8 cellular contexts compared by ENCODE assay signal in genomic region chr7:64308019-64308275, GRCh38. TPM values are rescaled to one million over a fixed set of nuclear protein-coding genes. Genes with fewer than 3 reads are reported as not detected.
DNase-seq lines count a peak whose midpoint lies in the region; ATAC-seq, FAIRE-seq and TF ChIP-seq lines count a peak whose summit lies in the region.

No MANE protein-coding gene starts in this region.

- H3K4me1 ChIP-seq in HUES64 (ENCODE audit: insufficient read depth, low read length) (no peaks in the 10 kb centered on the region), breast epithelium (peaks cover 0 to 7% of the 10 kb centered on the region in 2 donors)
- H3K4me1 ChIP-seq in naive thymus-derived CD4-positive, alpha-beta T cell (ENCODE audit: control insufficient read depth in 2 of 2, insufficient read depth in 2 of 2, low read length in 2 of 2) = peaks cover 0 to 13% of the 10 kb centered on the region in 2 donors

- intact Hi-C loops in breast epithelium (cut with DNase I; ENCODE audit: low total_unique reads) = no loop called here
- intact Hi-C loops in naive thymus-derived CD4-positive, alpha-beta T cell (cut with micrococcal nuclease) = loop anchor here in 1 of 2 donors (5.0 kb wide), 1 partner anchor 1674 kb away; the partner anchor contains the start of gene GUSB

- H3K36me3 ChIP-seq in HUES64 (ENCODE audit: insufficient read depth, low read length) = no peaks in the 10 kb centered on the region
- H3K36me3 ChIP-seq in breast epithelium = no peaks in the 10 kb centered on the region
- H3K36me3 ChIP-seq in naive thymus-derived CD4-positive, alpha-beta T cell (ENCODE audit: control insufficient read depth in 2 of 3, insufficient read depth in 3 of 3, low read length in 3 of 3) = no peaks in the 10 kb centered on the region

- FAIRE-seq in H54 (lab: Jason Lieb, UNC) = no peak

- WGBS in HUES64 = 76% methylated on average over 7 of the region's 7 CpGs

- peaks cover 0 to 2% (median 0%) of the 10 kb centered on the region in 11 donors for H3K9me3 Mint-ChIP-seq in naive thymus-derived CD4-positive, alpha-beta T cell

- H3K4me3 ChIP-seq in HUES64 (ENCODE audit: low read length) (peak overlapping the region; percentile 66), breast epithelium (peak overlapping the region; percentile 49 to 79 (median 62))
- H3K4me3 ChIP-seq in naive thymus-derived CD4-positive, alpha-beta T cell (ENCODE audit: low read length) = peak overlapping the region; percentile 95

- peak overlapping the region; percentile 94 to 99 (median 97) for H3K27ac Mint-ChIP-seq in naive thymus-derived CD4-positive, alpha-beta T cell

- ATAC-seq in naive thymus-derived CD4-positive, alpha-beta T cell = no peak
- no peak for ATAC-seq in GM21526 (IDR thresholded peaks at IDR 0.05; ENCODE audit: low FRiP score, unreplicated experiment)

- H3K4me1 Mint-ChIP-seq in naive thymus-derived CD4-positive, alpha-beta T cell = peaks cover 16 to 34% (median 22%) of the 10 kb centered on the region in 7 donors

- peaks cover 19% of the 10 kb centered on the region for H3K9me3 ChIP-seq in HUES64 (ENCODE audit: insufficient read depth, low read depth, low read length)
- H3K9me3 ChIP-seq in breast epithelium = no peaks in the 10 kb centered on the region
- H3K9me3 ChIP-seq in naive thymus-derived CD4-positive, alpha-beta T cell (ENCODE audit: control insufficient read depth in 2 of 3, low read length in 3 of 3) = no peaks in the 10 kb centered on the region

- TF ChIP-seq POLR2A in breast epithelium (IDR thresholded peaks at IDR 0.05) (no peak), H54 (IDR thresholded peaks at IDR 0.05; ENCODE audit: low read depth, low read length) (no peak)

- peak overlapping the region; percentile 90 to 100 (median 96) for H3K4me3 Mint-ChIP-seq in naive thymus-derived CD4-positive, alpha-beta T cell

- CTCF ChIA-PET in naive thymus-derived CD4-positive, alpha-beta T cell (lab: Charles Lee) = interaction anchor here (0.9 kb wide), 1 partner anchor 255 kb away, joined by 3 read pairs; the partner anchor contains the start of gene ZNF680

- POLR2A ChIA-PET in naive thymus-derived CD4-positive, alpha-beta T cell (lab: Charles Lee) = interaction anchor here (0.6 to 1.8 kb wide), 6 partner anchors 9 to 595 kb away, joined by 3 to 13 read pairs (median 8); partner anchors contain the start of genes ZNF138 and ZNF273

- H3K9ac ChIP-seq in HUES64 (ENCODE audit: low read depth, low read length) = peak overlapping the region; percentile 83

- H3K27me3 Mint-ChIP-seq in naive thymus-derived CD4-positive, alpha-beta T cell = no peaks in the 10 kb centered on the region

- peak overlapping the region; percentile 67 for H3K27ac ChIP-seq in C4-2B
- H3K27ac ChIP-seq in HUES64 (ENCODE audit: low read depth, low read length) = no peak overlapping the region
- peak overlapping the region; percentile 94 to 97 for H3K27ac ChIP-seq in breast epithelium
- peak overlapping the region; percentile 83 for H3K27ac ChIP-seq in naive thymus-derived CD4-positive, alpha-beta T cell (ENCODE audit: low read depth, low read length)

- DNase-seq in breast epithelium (ENCODE audit: low spot score in 2 of 2) = no peak
- no peak for DNase-seq in naive thymus-derived CD4-positive, alpha-beta T cell
- no peak for DNase-seq in NK-92 treated with Interleukin-12 subunit alpha and Interleukin-12 subunit beta, amount 100 ng/mL, for 24 hours (lab: John Stamatoyannopoulos, UW)
- DNase-seq in 8988T = no peak
- no peak for DNase-seq in H54 (ENCODE audit: insufficient read length, low spot score)

- H3K27me3 ChIP-seq in HUES64 (ENCODE audit: insufficient read depth, low read length) (no peaks in the 10 kb centered on the region), breast epithelium (no peaks in the 10 kb centered on the region)
- H3K27me3 ChIP-seq in naive thymus-derived CD4-positive, alpha-beta T cell (ENCODE audit: control insufficient read depth in 2 of 2, insufficient read depth in 2 of 2, low read length in 2 of 2) = no peaks in the 10 kb centered on the region

- no peak for TF ChIP-seq CTCF in C4-2B (conservative IDR thresholded peaks at IDR 0.05)
- TF ChIP-seq CTCF in breast epithelium (IDR thresholded peaks at IDR 0.05) = no peak

- H3K36me3 Mint-ChIP-seq in naive thymus-derived CD4-positive, alpha-beta T cell = peaks cover 0 to 8% (median 0%) of the 10 kb centered on the region in 5 donors

RNA-seq across cellular contexts. Expression of gene ZNF736, which starts 5.8 kb away (rescaled TPM):
- 4.4 TPM for polyA plus RNA-seq in HUES64 (2013, experiment 1 of 2)
- 5.3 TPM for polyA plus RNA-seq in HUES64 (2013, experiment 2 of 2)
- total RNA-seq in breast epithelium = 10 to 100 TPM; 16.3 to 32.5 (median 28.5) TPM
- 10 to 100 TPM; 22.8 to 54.2 (median 35.8) TPM for total RNA-seq in naive thymus-derived CD4-positive, alpha-beta T cell
- polyA plus RNA-seq in naive thymus-derived CD4-positive, alpha-beta T cell = 1 to 10 TPM; 1.8 to 2.1 TPM
